9 cellular contexts compared by ENCODE assay signal in the genomic region with DNA sequence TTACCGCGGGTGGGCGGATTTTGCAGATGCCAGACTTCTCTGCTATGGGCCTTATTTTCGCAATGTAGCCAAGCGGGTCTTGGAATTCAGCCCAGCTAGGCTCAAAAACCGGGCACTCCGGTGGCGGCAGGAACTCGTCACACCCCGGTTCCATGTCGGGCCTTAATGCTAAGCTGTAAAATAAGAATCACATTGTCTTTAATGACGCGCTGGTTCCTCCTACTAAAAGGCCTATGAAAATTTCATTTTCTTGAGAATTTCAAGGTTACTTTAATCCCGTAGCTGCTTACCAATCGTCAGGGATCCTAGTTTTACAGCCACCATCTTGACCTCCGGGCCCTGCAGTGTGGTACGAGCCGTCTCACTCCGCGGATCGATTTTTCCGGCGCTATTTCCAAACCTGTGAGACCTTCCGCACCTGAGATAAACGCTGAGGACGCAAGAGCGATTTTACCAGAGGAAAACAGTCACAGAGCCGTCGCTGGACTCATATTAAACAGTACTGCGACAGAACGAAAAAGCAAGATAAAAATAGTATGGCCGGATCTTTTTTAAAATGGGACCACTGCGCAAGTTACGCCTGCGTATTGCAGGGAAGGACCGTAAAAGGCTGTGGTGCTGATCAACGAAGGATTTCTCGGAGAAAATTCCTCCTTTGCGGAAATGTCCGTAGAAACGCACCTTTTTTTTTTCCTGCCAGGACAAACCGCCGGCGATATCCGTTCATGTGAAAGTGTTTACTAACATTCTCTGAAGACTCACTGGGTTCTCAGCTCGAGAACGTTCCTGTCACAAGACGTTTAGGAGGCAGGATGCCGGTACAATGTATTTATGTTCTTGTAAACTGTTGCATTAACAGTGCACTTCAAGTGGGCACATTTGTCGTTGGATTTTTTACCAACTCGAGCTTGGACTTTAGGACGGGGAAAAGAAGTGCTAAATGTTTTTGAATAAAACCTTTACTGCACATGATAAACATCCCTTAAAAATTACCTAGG. TPM values are rescaled to one million over a fixed set of nuclear protein-coding genes. Genes with fewer than 3 reads are reported as not detected.
DNase-seq lines count a peak whose midpoint lies in the region; ATAC-seq and TF ChIP-seq lines count a peak whose summit lies in the region.
"Had no signal": no experiment of that assay in that cellular context is flagged by ENCODE, and none has a peak within 500 bp of the region (broad histone marks: within the 10 kb centered on the region; RNA-seq: fewer than 3 reads in every experiment).

A gene (minus strand): TSS at position 346 of the 998 bp plus-strand sequence. CDS start 192 bp downstream, at position 154.

- ATAC-seq in HG03457 (IDR thresholded peaks at IDR 0.05; ENCODE audit: unreplicated experiment), result peak; percentile 65
- ATAC-seq in activated CD4-positive, CD25-positive, alpha-beta regulatory T cell treated with anti-CD3 and anti-CD28 coated beads, Interleukin-2, amount 50 U/mL, for 24 hours, result peak; percentile 69 to 75
- ATAC-seq in GM18858 (IDR thresholded peaks at IDR 0.05; ENCODE audit: unreplicated experiment), result no peak

- DNase-seq in G401 (ENCODE audit: low spot score) (peak; percentile 87), foreskin fibroblast (peak; percentile 57 to 75), SHP77 treated with DMSO at 0.1 percent for 48 hours (lab: John Stamatoyannopoulos, UW) (no peak), brain microvascular endothelial cell (no peak)
- peak; percentile 52 for DNase-seq in stimulated activated CD4-positive, alpha-beta T cell treated with anti-CD3 and anti-CD28 coated beads, Interleukin-12 subunit alpha, Interleukin-12 subunit beta, amount 100 ng/mL, for 4 hours
- DNase-seq: naive B cell had no signal

- no peak for TF ChIP-seq CTCF in foreskin fibroblast (IDR thresholded peaks at IDR 0.05; ENCODE audit: low read depth, low read length)
- no peak for TF ChIP-seq CTCF in brain microvascular endothelial cell (IDR thresholded peaks at IDR 0.05; ENCODE audit: low read depth, low read length, missing control alignments)

- no peak within 1 kb of the TSS for H3K27ac ChIP-seq in brain microvascular endothelial cell

- H3K4me3 ChIP-seq in foreskin fibroblast (ENCODE audit: low read depth in 1 of 2, low read length in 2 of 2) (peak within 1 kb of the TSS; percentile 76 to 77), brain microvascular endothelial cell (ENCODE audit: low read depth, low read length) (no peak within 1 kb of the TSS)

- no peaks in the 10 kb centered on the region for H3K36me3 ChIP-seq in brain microvascular endothelial cell (replicated peaks)

- in situ Hi-C loops in G401 (cut with HindIII; ENCODE audit: low sequenced_read_pairs), result no loop called here
- in situ Hi-C loops in brain microvascular endothelial cell (cut with HindIII; ENCODE audit: low pct_ligation_motif_present, low sequenced_read_pairs), result no loop called here

- no peaks in the 10 kb centered on the region for H3K27me3 ChIP-seq in brain microvascular endothelial cell (replicated peaks)

RNA-seq across cellular contexts. Expression of the gene that starts here (rescaled TPM):
- 14.3 and 27.1 TPM in 2 replicates for total RNA-seq in G401 (2014; rRNA removed; shearing (Covaris generic))

Comparison
In these comparisons a context has a peak if more than half of its experiments do, and no peak if none do; other contexts are left out.
1. DNase-seq: peak in G401 (single experiment), foreskin fibroblast (2 of 2) and stimulated activated CD4-positive, alpha-beta T cell treated with anti-CD3 and anti-CD28 coated beads, Interleukin-12 subunit alpha, Interleukin-12 subunit beta, amount 100 ng/mL, for 4 hours (single experiment); none in SHP77 treated with DMSO at 0.1 percent for 48 hours (single experiment) and brain microvascular endothelial cell (single experiment).